8 cellular contexts compared by ENCODE assay signal in the genomic region with DNA sequence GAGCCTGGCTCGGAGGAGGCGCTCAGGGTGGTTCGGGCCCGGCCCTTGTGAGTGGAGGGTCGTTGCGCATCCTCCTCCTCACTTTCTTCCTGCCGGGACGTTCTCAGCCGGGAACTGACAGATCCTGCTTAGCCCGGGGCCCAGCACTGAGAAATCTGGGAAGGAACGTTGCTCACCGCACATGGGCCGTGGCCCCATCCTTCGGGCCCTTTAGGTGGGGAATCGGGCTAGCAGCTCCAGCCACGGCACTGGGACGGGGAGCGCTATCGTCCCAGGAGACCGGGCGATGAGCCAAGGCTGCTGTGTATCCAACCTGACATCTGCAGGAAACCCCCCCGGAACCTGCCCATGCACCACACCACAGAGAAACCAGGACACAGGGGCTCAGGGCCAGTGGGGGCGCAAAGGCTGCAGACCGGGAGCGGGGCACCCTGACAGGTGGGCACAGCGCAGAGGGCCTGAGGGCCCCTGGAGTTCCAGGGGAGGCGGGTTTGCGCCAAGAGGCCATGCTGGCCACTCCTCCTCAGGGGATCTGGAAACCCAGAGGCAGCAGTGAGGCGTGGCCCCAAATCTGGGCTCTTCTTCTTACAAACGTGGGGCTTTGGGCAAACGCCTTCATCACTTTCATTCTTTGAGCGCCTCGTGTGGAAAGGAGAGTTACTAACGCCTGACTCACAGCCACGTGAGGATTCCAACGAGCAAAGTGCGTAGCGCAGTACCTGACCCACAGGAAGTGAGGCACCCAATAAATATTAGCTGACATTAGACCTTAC. TPM values are rescaled to one million over a fixed set of nuclear protein-coding genes. Genes with fewer than 3 reads are reported as not detected.
DNase-seq lines count a peak whose midpoint lies in the region; ATAC-seq, FAIRE-seq and TF ChIP-seq lines count a peak whose summit lies in the region.

A gene (minus strand): TSS at position 116 of the 773 bp plus-strand sequence. CDS start 4,659 bp downstream, outside the sequence.

- peaks cover 20% of the 10 kb centered on the region for H3K4me1 ChIP-seq in HUES64 (ENCODE audit: insufficient read depth, low read length)
- peaks cover 18 to 25% of the 10 kb centered on the region in 2 experiments for H3K4me1 ChIP-seq in neutrophil (ENCODE audit: control insufficient read depth in 1 of 2, insufficient read depth in 1 of 2, low read depth in 1 of 2, low read length in 1 of 2)

- H3K36me3 ChIP-seq in HUES64 (ENCODE audit: insufficient read depth, low read length), result no peaks in the 10 kb centered on the region
- peaks cover 22% of the 10 kb centered on the region for H3K36me3 ChIP-seq in neutrophil

- peak; percentile 36 to 65 (median 56) for DNase-seq in CD4-positive, alpha-beta T cell
- peak; percentile 22 for DNase-seq in SHP77 treated with DMSO at 0.1 percent for 48 hours (lab: John Stamatoyannopoulos, UW)
- DNase-seq in activated naive CD4-positive, alpha-beta T cell treated with Interleukin-2 at 50 U/mL for 16 hours, result peak; percentile 79
- peak; percentile 57 to 79 for DNase-seq in frontal cortex (ENCODE audit: low spot score in 2 of 2)
- peak; percentile 86 for DNase-seq in stromal cell of bone marrow (ENCODE audit: low read depth)

- peak within 1 kb of the TSS; percentile 55 for H3K4me3 ChIP-seq in HUES64 (ENCODE audit: low read length)
- peak within 1 kb of the TSS; percentile 38 to 59 for H3K4me3 ChIP-seq in neutrophil (ENCODE audit: low read depth in 1 of 2, low read length in 1 of 2)

- no peak within 1 kb of the TSS for H3K9ac ChIP-seq in HUES64 (ENCODE audit: low read depth, low read length)

- intact Hi-C loops in CD4-positive, alpha-beta T cell (cut with DNase I, micrococcal nuclease), result loop anchor here (1.0 to 5.0 kb wide), 3 partner anchors 36 to 55 kb away; a partner anchor contains a TSS

- peaks cover 24% of the 10 kb centered on the region for H3K27me3 ChIP-seq in CD4-positive, alpha-beta T cell (ENCODE audit: control insufficient read depth, insufficient read depth, low read length)
- H3K27me3 ChIP-seq in HUES64 (ENCODE audit: insufficient read depth, low read length), result peaks cover 49% of the 10 kb centered on the region
- peaks cover 67% of the 10 kb centered on the region for H3K27me3 ChIP-seq in neutrophil

- CTCF ChIA-PET in CD4-positive, alpha-beta T cell (lab: Charles Lee), result interaction anchor here (1.3 to 1.6 kb wide), 2 partner anchors 15 to 36 kb away, joined by 4 to 7 read pairs; a partner anchor contains a TSS

- 3% methylated on average over 38 of the region's 38 CpGs for WGBS in HUES64

- peak; percentile 78 for ATAC-seq in CD4-positive, alpha-beta T cell (ENCODE audit: poor library complexity)
- peak; percentile 51 for ATAC-seq in GM19372 (IDR thresholded peaks at IDR 0.05; ENCODE audit: low read depth, unreplicated experiment)

- no peaks in the 10 kb centered on the region for H3K9me3 Mint-ChIP-seq in CD4-positive, alpha-beta T cell

- H3K27ac Mint-ChIP-seq in CD4-positive, alpha-beta T cell, result peak within 1 kb of the TSS; percentile 29

- POLR2A ChIA-PET in CD4-positive, alpha-beta T cell (lab: Charles Lee), result interaction anchor here (0.8 to 3.7 kb wide), 5 partner anchors 10 to 54 kb away, joined by 3 to 21 read pairs (median 3); a partner anchor contains a TSS

- H3K27me3 Mint-ChIP-seq in CD4-positive, alpha-beta T cell, result peaks cover 33% of the 10 kb centered on the region

- peak; percentile 30 for TF ChIP-seq CTCF in CD4-positive, alpha-beta T cell (IDR thresholded peaks at IDR 0.05)
- TF ChIP-seq CTCF in neutrophil (IDR thresholded peaks at IDR 0.05), result no peak

- H3K9me3 ChIP-seq in CD4-positive, alpha-beta T cell (ENCODE audit: control insufficient read depth, low read length), result no peaks in the 10 kb centered on the region
- no peaks in the 10 kb centered on the region for H3K9me3 ChIP-seq in HUES64 (ENCODE audit: insufficient read depth, low read depth, low read length)
- H3K9me3 ChIP-seq in neutrophil, result no peaks in the 10 kb centered on the region

- peaks cover 8% of the 10 kb centered on the region for H3K36me3 Mint-ChIP-seq in CD4-positive, alpha-beta T cell (ENCODE audit: low read depth)

- no peak within 1 kb of the TSS for H3K27ac ChIP-seq in CD4-positive, alpha-beta T cell (ENCODE audit: low read depth, low read length)
- H3K27ac ChIP-seq in HUES64 (ENCODE audit: low read depth, low read length) (no peak within 1 kb of the TSS), neutrophil (no peak within 1 kb of the TSS)

- H3K4me3 Mint-ChIP-seq in CD4-positive, alpha-beta T cell, result peak within 1 kb of the TSS; percentile 90

- H3K4me1 Mint-ChIP-seq in CD4-positive, alpha-beta T cell (ENCODE audit: low read depth), result peaks cover 16% of the 10 kb centered on the region

- no peak for FAIRE-seq in frontal cortex (lab: Jason Lieb, UNC)

RNA-seq across cellular contexts. Expression of the gene that starts here (rescaled TPM):
- under 1 TPM in 1 of 2 experiments, not detected in 1; 0.08 TPM for total RNA-seq in CD4-positive, alpha-beta T cell
- 8.2 TPM for polyA plus RNA-seq in HUES64 (2013, experiment 1 of 2)
- 8.6 TPM for polyA plus RNA-seq in HUES64 (2013, experiment 2 of 2)
- 1.6 TPM for total RNA-seq in frontal cortex

Comparison
In these comparisons a context has a peak if more than half of its experiments do, and no peak if none do; other contexts are left out.
1. Peak in DNase-seq and ATAC-seq in CD4-positive, alpha-beta T cell; RNA of the gene not detected or under 1 TPM.
2. DNase-seq: peak in every context shown above with its lines; median percentile 86 in stromal cell of bone marrow; 79 in activated naive CD4-positive, alpha-beta T cell treated with Interleukin-2 at 50 U/mL for 16 hours; 68 in frontal cortex; 56 in CD4-positive, alpha-beta T cell; 22 in SHP77 treated with DMSO at 0.1 percent for 48 hours.